12 cellular contexts compared by ENCODE assay signal in the genomic region with DNA sequence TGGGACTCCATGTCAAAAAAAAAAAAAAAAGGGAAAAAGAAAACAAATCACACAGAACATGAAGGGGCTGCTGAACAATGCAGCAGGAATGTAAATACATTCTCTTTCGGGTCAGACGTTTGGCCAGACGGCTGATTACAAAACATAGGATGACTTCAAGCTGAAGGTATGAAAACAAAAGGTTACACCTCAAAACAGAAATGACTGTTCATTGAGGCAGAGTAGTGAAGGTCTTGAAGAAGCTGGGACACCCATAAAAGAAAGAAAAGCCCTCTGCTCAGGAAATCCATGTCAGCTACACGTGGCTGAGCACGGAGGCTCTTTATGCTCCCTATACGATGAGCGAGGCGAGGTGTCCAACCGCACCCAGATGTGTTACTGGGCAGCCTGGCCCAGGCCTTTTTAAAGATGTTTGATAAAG. TPM values are rescaled to one million over a fixed set of nuclear protein-coding genes. Genes with fewer than 3 reads are reported as not detected.
DNase-seq lines count a peak whose midpoint lies in the region; ATAC-seq and TF ChIP-seq lines count a peak whose summit lies in the region.
"Had no signal": no experiment of that assay in that cellular context is flagged by ENCODE, and none has a peak within 500 bp of the region (broad histone marks: within the 10 kb centered on the region; RNA-seq: fewer than 3 reads in every experiment).

No MANE protein-coding gene starts in this region.

- CTCF ChIA-PET in SK-N-SH (lab: Yijun Ruan, JAX): interaction anchor here (1.3 kb wide), 1 partner anchor 220 kb away, joined by 5 read pairs; no protein-coding TSS in a partner anchor

- H3K27me3 ChIP-seq in GM23248 (replicated peaks; ENCODE audit: insufficient read depth) (no peaks in the 10 kb centered on the region), SK-N-SH (ENCODE audit: insufficient read depth) (no peaks in the 10 kb centered on the region), tibial artery (no peaks in the 10 kb centered on the region)
- H3K27me3 ChIP-seq: Peyer's patch had no signal

- H3K9ac ChIP-seq in GM23248 (no peak overlapping the region), SK-N-SH (no peak overlapping the region)

- 32 to 36% methylated on average over 9 of the region's 9 CpGs for WGBS in GM23248 (ENCODE audit: low coverage in 1 of 2, low lambda C conversion rate in 2 of 2, missing lambda C conversion rate in 2 of 2), 2 experiments
- 63% methylated on average over 9 of the region's 9 CpGs for WGBS in SK-N-SH (ENCODE audit: low lambda C conversion rate)

- peaks cover 22% of the 10 kb centered on the region for H3K4me1 ChIP-seq in GM23248 (ENCODE audit: insufficient read depth)
- H3K4me1 ChIP-seq in SK-N-SH (ENCODE audit: control insufficient read depth in 1 of 2, insufficient read depth in 2 of 2, low read depth in 1 of 2, low read length in 1 of 2): no peaks in the 10 kb centered on the region
- no peaks in the 10 kb centered on the region for H3K4me1 ChIP-seq in tibial artery
- H3K4me1 ChIP-seq: Peyer's patch had no signal

- ATAC-seq in stimulated activated naive CD8-positive, alpha-beta T cell treated with anti-CD3 and anti-CD28 coated beads, Interleukin-15, amount 100 ng/mL, for 72 hours: no peak

- peak overlapping the region; percentile 42 for H2AFZ ChIP-seq in GM23248
- H2AFZ ChIP-seq in SK-N-SH (ENCODE audit: low read depth): no peak overlapping the region

- H3K9me2 ChIP-seq in GM23248 (ENCODE audit: insufficient read depth) (no peaks in the 10 kb centered on the region), SK-N-SH (no peaks in the 10 kb centered on the region)

- DNase-seq in GM23248 (peak; percentile 86), SK-N-SH (no peak), fibroblast of pulmonary artery (ENCODE audit: low read depth) (peak; percentile 96), retinal pigment epithelial cell (ENCODE audit: low read depth) (peak; percentile 81), mesenteric fat pad (ENCODE audit: low spot score) (no peak), ureter (ENCODE audit: low spot score) (no peak), tibial artery (no peak)
- DNase-seq in stimulated activated naive CD8-positive, alpha-beta T cell treated with anti-CD3 and anti-CD28 coated beads, Interleukin-15, amount 100 ng/mL, for 72 hours: no peak
- DNase-seq: activated CD4-positive, alpha-beta T cell treated with anti-CD3 and anti-CD28 coated beads, Interleukin-2, amount 10 ng/mL, durations not matched to agents 7 days and 5 days; Peyer's patch; substantia nigra had no signal

- TF ChIP-seq RAD21 in SK-N-SH (IDR thresholded peaks at IDR 0.05; ENCODE audit: low read length): no peak

- no peaks in the 10 kb centered on the region for H3K27me3 Mint-ChIP-seq in stimulated activated naive CD8-positive, alpha-beta T cell treated with anti-CD3 and anti-CD28 coated beads, Interleukin-15, amount 100 ng/mL, for 72 hours
- H3K27me3 Mint-ChIP-seq: activated CD4-positive, alpha-beta T cell treated with anti-CD3 and anti-CD28 coated beads, Interleukin-2, amount 10 ng/mL, durations not matched to agents 7 days and 5 days had no signal

- in situ Hi-C loops in GM23248 (cut with MboI): no loop called here

- peak overlapping the region; percentile 70 for H3K27ac ChIP-seq in GM23248
- H3K27ac ChIP-seq in SK-N-SH (ENCODE audit: low read depth in 2 of 2, low read length in 1 of 2): no peak overlapping the region
- H3K27ac ChIP-seq in tibial artery: no peak overlapping the region
- H3K27ac ChIP-seq: Peyer's patch had no signal

- H3F3A ChIP-seq in GM23248 (ENCODE audit: insufficient read depth): peaks cover 16% of the 10 kb centered on the region; the same call in 1 of the 2 replicates
- no peaks in the 10 kb centered on the region for H3F3A ChIP-seq in SK-N-SH (replicated peaks; ENCODE audit: insufficient read depth)

- H3K79me2 ChIP-seq in GM23248 (ENCODE audit: insufficient read depth): no peaks in the 10 kb centered on the region
- no peaks in the 10 kb centered on the region for H3K79me2 ChIP-seq in SK-N-SH (ENCODE audit: insufficient read depth)

- intact Hi-C loops in tibial artery (cut with DNase I; ENCODE audit: low total_unique reads): no loop called here

- TF ChIP-seq CTCF in SK-N-SH (IDR thresholded peaks at IDR 0.05) (no peak), fibroblast of pulmonary artery (IDR thresholded peaks at IDR 0.05; ENCODE audit: low read length, missing control alignments) (no peak), retinal pigment epithelial cell (conservative IDR thresholded peaks at IDR 0.05; ENCODE audit: low read depth, low read length) (no peak), tibial artery (IDR thresholded peaks at IDR 0.05) (no peak)

- no peaks in the 10 kb centered on the region for H3K4me1 Mint-ChIP-seq in stimulated activated naive CD8-positive, alpha-beta T cell treated with anti-CD3 and anti-CD28 coated beads, Interleukin-15, amount 100 ng/mL, for 72 hours
- H3K4me1 Mint-ChIP-seq: activated CD4-positive, alpha-beta T cell treated with anti-CD3 and anti-CD28 coated beads, Interleukin-2, amount 10 ng/mL, durations not matched to agents 7 days and 5 days had no signal

- H3K36me3 ChIP-seq in GM23248 (ENCODE audit: low read depth) (no peaks in the 10 kb centered on the region), SK-N-SH (replicated peaks in 1 of 2; ENCODE audit: control insufficient read depth in 1 of 2, insufficient read depth in 2 of 2, low read length in 1 of 2) (no peaks in the 10 kb centered on the region), tibial artery (no peaks in the 10 kb centered on the region)
- H3K36me3 ChIP-seq: Peyer's patch had no signal

- no peaks in the 10 kb centered on the region for H3K9me3 ChIP-seq in GM23248 (ENCODE audit: low read depth)
- no peaks in the 10 kb centered on the region for H3K9me3 ChIP-seq in SK-N-SH
- H3K9me3 ChIP-seq in tibial artery: no peaks in the 10 kb centered on the region
- H3K9me3 ChIP-seq: Peyer's patch had no signal

- H3K4me3 Mint-ChIP-seq in stimulated activated naive CD8-positive, alpha-beta T cell treated with anti-CD3 and anti-CD28 coated beads, Interleukin-15, amount 100 ng/mL, for 72 hours: no peak overlapping the region
- H3K4me3 Mint-ChIP-seq: activated CD4-positive, alpha-beta T cell treated with anti-CD3 and anti-CD28 coated beads, Interleukin-2, amount 10 ng/mL, durations not matched to agents 7 days and 5 days; activated naive CD8-positive, alpha-beta T cell had no signal

- no peak overlapping the region for H3K27ac Mint-ChIP-seq in stimulated activated naive CD8-positive, alpha-beta T cell treated with anti-CD3 and anti-CD28 coated beads, Interleukin-15, amount 100 ng/mL, for 72 hours
- H3K27ac Mint-ChIP-seq: activated CD4-positive, alpha-beta T cell treated with anti-CD3 and anti-CD28 coated beads, Interleukin-2, amount 10 ng/mL, durations not matched to agents 7 days and 5 days; activated naive CD8-positive, alpha-beta T cell had no signal

- H3K4me3 ChIP-seq in GM23248 (no peak overlapping the region), SK-N-SH (ENCODE audit: low read depth in 2 of 2, low read length in 1 of 2) (no peak overlapping the region), fibroblast of pulmonary artery (replicated peaks; ENCODE audit: low read depth, low read length) (no peak overlapping the region), retinal pigment epithelial cell (ENCODE audit: low read length) (no peak overlapping the region), tibial artery (no peak overlapping the region)
- H3K4me3 ChIP-seq: Peyer's patch had no signal

- H4K20me1 ChIP-seq in GM23248 (ENCODE audit: insufficient read depth) (no peaks in the 10 kb centered on the region), SK-N-SH (ENCODE audit: insufficient read depth) (no peaks in the 10 kb centered on the region)

- H3K9me3 Mint-ChIP-seq in stimulated activated naive CD8-positive, alpha-beta T cell treated with anti-CD3 and anti-CD28 coated beads, Interleukin-15, amount 100 ng/mL, for 72 hours: no peaks in the 10 kb centered on the region
- H3K9me3 Mint-ChIP-seq: activated CD4-positive, alpha-beta T cell treated with anti-CD3 and anti-CD28 coated beads, Interleukin-2, amount 10 ng/mL, durations not matched to agents 7 days and 5 days had no signal

- POLR2A ChIA-PET in SK-N-SH (lab: Yijun Ruan, JAX): no interaction called here

- peak overlapping the region; percentile 70 for H3K4me2 ChIP-seq in GM23248 (ENCODE audit: unreplicated experiment)
- H3K4me2 ChIP-seq in SK-N-SH: no peak overlapping the region

- TF ChIP-seq EP300 in SK-N-SH (IDR thresholded peaks at IDR 0.05; ENCODE audit: borderline replicate concordance in 1 of 2, low read depth in 1 of 2, low read length in 1 of 2): no peak

TF ChIP-seq in SK-N-SH, 30 proteins besides CTCF, POLR2A, EP300 and RAD21:
- TF ChIP-seq JUND (IDR thresholded peaks at IDR 0.05) (0 out of 2 replicates have a peak, but pooled peaks have one; percentile 32), NFIC (IDR thresholded peaks at IDR 0.05; ENCODE audit: borderline replicate concordance) (no peak), FOSL2 (IDR thresholded peaks at IDR 0.05; ENCODE audit: borderline replicate concordance, low read depth) (0 out of 2 replicates have a peak, but pooled peaks have one; percentile 11)
- TF ChIP-seq, protein P1, sequence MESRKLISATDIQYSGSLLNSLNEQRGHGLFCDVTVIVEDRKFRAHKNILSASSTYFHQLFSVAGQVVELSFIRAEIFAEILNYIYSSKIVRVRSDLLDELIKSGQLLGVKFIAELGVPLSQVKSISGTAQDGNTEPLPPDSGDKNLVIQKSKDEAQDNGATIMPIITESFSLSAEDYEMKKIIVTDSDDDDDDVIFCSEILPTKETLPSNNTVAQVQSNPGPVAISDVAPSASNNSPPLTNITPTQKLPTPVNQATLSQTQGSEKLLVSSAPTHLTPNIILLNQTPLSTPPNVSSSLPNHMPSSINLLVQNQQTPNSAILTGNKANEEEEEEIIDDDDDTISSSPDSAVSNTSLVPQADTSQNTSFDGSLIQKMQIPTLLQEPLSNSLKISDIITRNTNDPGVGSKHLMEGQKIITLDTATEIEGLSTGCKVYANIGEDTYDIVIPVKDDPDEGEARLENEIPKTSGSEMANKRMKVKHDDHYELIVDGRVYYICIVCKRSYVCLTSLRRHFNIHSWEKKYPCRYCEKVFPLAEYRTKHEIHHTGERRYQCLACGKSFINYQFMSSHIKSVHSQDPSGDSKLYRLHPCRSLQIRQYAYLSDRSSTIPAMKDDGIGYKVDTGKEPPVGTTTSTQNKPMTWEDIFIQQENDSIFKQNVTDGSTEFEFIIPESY (IDR thresholded peaks at IDR 0.05; ENCODE audit: borderline replicate concordance, low read depth): no peak
TF ChIP-seq in SK-N-SH: peak in this region for 2.

RNA-seq across cellular contexts. Expression of gene FGD4, which starts 37.7 kb away (rescaled TPM):
- total RNA-seq in GM23248 (2014; rRNA removed; shearing (Covaris generic)): 3.4 and 3.5 TPM in 2 replicates
- 1.1 and 1.3 TPM in 2 replicates for polyA plus RNA-seq in GM23248 (2016; fragmentation: Nextera tagmentation; extraction: Ambion mirVana)
- polyA plus RNA-seq in SK-N-SH (2012; rRNA removed): 0.26 and 0.44 TPM in 2 replicates
- polyA plus RNA-seq in SK-N-SH (2012; cell fraction: cytosol; rRNA removed): 0.24 and 0.35 TPM in 2 replicates
- polyA plus RNA-seq in SK-N-SH (2012; cell fraction: nucleus; rRNA removed): 0.38 and 0.58 TPM in 2 replicates
- 41.6 TPM for total RNA-seq in mesenteric fat pad
- total RNA-seq in ureter: 26.3 TPM

Comparison
In these comparisons a context has a peak if more than half of its experiments do, and no peak if none do; other contexts are left out.
1. DNase-seq: peak in GM23248 (single experiment), fibroblast of pulmonary artery (single experiment) and retinal pigment epithelial cell (single experiment); none in SK-N-SH (single experiment), mesenteric fat pad (single experiment), stimulated activated naive CD8-positive, alpha-beta T cell treated with anti-CD3 and anti-CD28 coated beads, Interleukin-15, amount 100 ng/mL, for 72 hours (0 of 2), ureter (single experiment) and tibial artery (0 of 2).